Comparison of ENCODE assay signal across 29 cellular contexts in the genomic region with DNA sequence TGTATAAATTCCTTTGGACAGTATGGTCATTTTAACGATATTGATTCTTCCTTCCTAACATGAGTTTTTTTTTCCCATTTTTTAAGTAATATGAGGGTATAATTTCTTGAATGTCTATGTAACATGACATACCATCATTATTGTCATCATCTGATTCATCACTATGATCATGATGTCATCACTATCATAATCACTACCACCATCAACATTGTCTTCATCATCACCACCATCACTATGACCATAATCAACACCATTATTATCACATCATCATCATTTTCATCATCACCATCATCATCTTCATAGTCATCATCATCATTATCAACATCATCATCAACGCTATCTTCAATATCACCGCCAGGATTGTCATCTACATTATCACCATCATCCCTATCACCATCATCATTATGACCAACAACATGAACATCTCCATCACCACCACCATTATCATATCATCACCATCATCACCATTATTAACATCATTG.
"Had no signal": no experiment of that assay in that cellular context is flagged by ENCODE, and none has a peak within 500 bp of the region (broad histone marks: within the 10 kb centered on the region; RNA-seq: fewer than 3 reads in every experiment).

No MANE protein-coding gene starts in this region.

- H3K27ac ChIP-seq: colonic mucosa, coronary artery, dorsolateral prefrontal cortex, epithelial cell of prostate, esophagus muscularis mucosa, esophagus squamous epithelium, foreskin keratinocyte, gastrocnemius medialis, gastroesophageal sphincter, heart left ventricle, heart right ventricle had no signal

- DNase-seq: colonic mucosa; cortex of kidney; dermis blood vessel endothelial cell; dorsolateral prefrontal cortex; effector CD4-positive, alpha-beta T cell; effector CD8-positive, alpha-beta T cell; effector memory CD4-positive, alpha-beta T cell; effector memory CD8-positive, alpha-beta T cell; endodermal cell; erythroblast; esophagus squamous epithelium; foreskin fibroblast; foreskin keratinocyte; foreskin melanocyte; gastrocnemius medialis; glutamatergic neuron; head of caudate nucleus; heart left ventricle; heart right ventricle had no signal

- H3K4me1 Mint-ChIP-seq: endodermal cell had no signal

- H3K36me3 ChIP-seq: colonic mucosa, esophagus muscularis mucosa, esophagus squamous epithelium, gastrocnemius medialis, gastroesophageal sphincter, heart left ventricle, heart right ventricle had no signal

- H3K4me3 Mint-ChIP-seq: dendritic cell treated with granulocyte-macrophage colony-stimulating factor and Interleukin-4, amounts not matched to agents 40 ng/mL and 50 ng/mL, for 4 days; effector memory CD8-positive, alpha-beta T cell; endodermal cell had no signal

- H3K4me3 ChIP-seq: colonic mucosa, coronary artery, dorsolateral prefrontal cortex, esophagus muscularis mucosa, esophagus squamous epithelium, gastrocnemius medialis, gastroesophageal sphincter, heart left ventricle, heart right ventricle had no signal

- H3K9me3 ChIP-seq: colonic mucosa, esophagus muscularis mucosa, esophagus squamous epithelium, gastrocnemius medialis, gastroesophageal sphincter, heart left ventricle, heart right ventricle had no signal

- H3K27ac Mint-ChIP-seq: dendritic cell treated with granulocyte-macrophage colony-stimulating factor and Interleukin-4, amounts not matched to agents 40 ng/mL and 50 ng/mL, for 4 days; effector memory CD8-positive, alpha-beta T cell; endodermal cell had no signal

- FAIRE-seq: colon, endometrium, endothelial cell of umbilical vein, frontal cortex had no signal

- H3K9me3 Mint-ChIP-seq: dendritic cell treated with granulocyte-macrophage colony-stimulating factor and Interleukin-4, amounts not matched to agents 40 ng/mL and 50 ng/mL, for 4 days; endodermal cell had no signal

- H3K27me3 ChIP-seq: colonic mucosa, dorsolateral prefrontal cortex, esophagus muscularis mucosa, esophagus squamous epithelium, foreskin keratinocyte, gastrocnemius medialis, gastroesophageal sphincter, heart left ventricle, heart right ventricle had no signal

- ATAC-seq: effector memory CD8-positive, alpha-beta T cell; esophagus mucosa; foreskin keratinocyte; gastrocnemius medialis; gastroesophageal sphincter; heart left ventricle; heart right ventricle had no signal

- H3K4me1 ChIP-seq: colonic mucosa, esophagus muscularis mucosa, esophagus squamous epithelium, foreskin keratinocyte, gastrocnemius medialis, gastroesophageal sphincter, heart left ventricle, heart right ventricle had no signal

- H3K27me3 Mint-ChIP-seq: dendritic cell treated with granulocyte-macrophage colony-stimulating factor and Interleukin-4, amounts not matched to agents 40 ng/mL and 50 ng/mL, for 4 days; effector memory CD8-positive, alpha-beta T cell had no signal
